ENCODE assay signal across 8 cellular contexts in the genomic region with DNA sequence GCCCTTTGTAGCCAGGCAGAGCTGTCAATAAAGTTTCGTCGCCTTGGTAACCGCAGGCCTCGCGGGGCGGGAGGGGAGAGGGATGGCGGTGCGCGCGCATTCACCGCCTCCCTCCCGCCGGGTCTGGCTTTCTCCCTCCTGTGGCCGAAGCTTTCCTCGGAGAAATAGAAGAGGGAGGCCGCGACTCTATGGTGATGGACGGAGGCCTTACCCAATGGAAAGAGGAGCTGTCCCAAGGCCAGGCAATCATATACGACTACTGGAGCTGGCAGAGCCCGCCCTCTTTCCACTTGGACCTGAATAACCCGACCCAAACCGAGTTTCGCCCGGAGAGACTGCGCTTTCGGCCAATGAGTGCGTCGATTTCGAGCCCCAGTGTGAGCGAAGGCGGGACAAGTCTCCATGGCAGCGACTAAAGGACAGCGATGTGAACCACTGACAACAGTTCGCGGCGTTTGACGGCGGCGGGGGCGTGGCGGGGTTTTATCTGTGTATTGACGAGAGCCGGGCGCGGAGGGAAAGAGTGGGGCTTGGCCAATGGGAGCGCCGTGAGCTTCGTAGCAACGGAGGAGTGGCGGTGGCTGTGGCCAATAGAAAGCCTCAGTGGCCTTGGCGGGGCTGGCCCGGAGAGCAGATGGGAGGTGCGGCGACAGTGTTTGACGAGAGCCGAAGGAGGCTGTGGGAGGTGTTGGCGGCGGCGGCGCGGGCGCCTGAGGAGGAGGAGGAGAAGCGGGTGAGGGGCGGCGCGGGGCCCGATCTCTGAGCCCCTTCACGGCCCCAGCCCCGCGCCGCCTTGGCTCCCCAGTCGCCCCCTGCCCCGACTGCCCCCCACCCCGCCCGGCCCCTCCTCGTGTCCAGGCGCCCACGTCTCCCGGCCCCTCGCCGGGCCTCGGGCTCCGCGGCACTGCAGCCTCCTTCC. TPM values are rescaled to one million over a fixed set of nuclear protein-coding genes. Genes with fewer than 3 reads are reported as not detected.
DNase-seq lines count a peak whose midpoint lies in the region; ATAC-seq and TF ChIP-seq lines count a peak whose summit lies in the region.

A gene (plus strand): TSS at position 652 of the 919 bp plus-strand sequence. CDS start 2,061 bp downstream, outside the sequence.

- H3K36me3 ChIP-seq in DND-41 (ENCODE audit: insufficient read depth, low read length) (peaks cover 30% of the 10 kb centered on the region), Karpas-422 (ENCODE audit: insufficient read depth, low read length) (no peaks in the 10 kb centered on the region), esophagus squamous epithelium (peaks cover 3 to 25% (median 8%) of the 10 kb centered on the region in 3 donors)

- H4K20me1 ChIP-seq in DND-41 (ENCODE audit: insufficient read depth, low read length) = peaks cover 28% of the 10 kb centered on the region
- H4K20me1 ChIP-seq in Karpas-422 (ENCODE audit: insufficient read depth, low read depth, low read length) = 0 out of 2 replicates have a peak, but pooled peaks cover 13% of the 10 kb centered on the region

- 0 to 1% methylated on average over 30 to 47 of the region's 84 CpGs for WGBS in esophagus squamous epithelium, 2 donors

- H3K27ac ChIP-seq in DND-41 (ENCODE audit: low read length) = peak within 1 kb of the TSS; percentile 89
- H3K27ac ChIP-seq in Karpas-422 (ENCODE audit: low read length) = peak within 1 kb of the TSS; percentile 73
- peak within 1 kb of the TSS; percentile 94 to 96 (median 96) for H3K27ac ChIP-seq in esophagus squamous epithelium

- peak; percentile 84 for ATAC-seq in DND-41 (ENCODE audit: insufficient read depth, low read depth)
- peak; percentile 72 for ATAC-seq in GM21825 (IDR thresholded peaks at IDR 0.05; ENCODE audit: unreplicated experiment)

- H3K27me3 ChIP-seq in DND-41 (ENCODE audit: insufficient read depth, low read length, poor library complexity) (no peaks in the 10 kb centered on the region), Karpas-422 (ENCODE audit: low read length) (no peaks in the 10 kb centered on the region), esophagus squamous epithelium (peaks cover 0 to 9% (median 0%) of the 10 kb centered on the region in 4 donors)

- no peaks in the 10 kb centered on the region for H3K9me3 ChIP-seq in DND-41 (ENCODE audit: insufficient read depth, low read length, severe bottlenecking)
- H3K9me3 ChIP-seq in Karpas-422 (ENCODE audit: low read length) = no peaks in the 10 kb centered on the region
- no peaks in the 10 kb centered on the region for H3K9me3 ChIP-seq in esophagus squamous epithelium

- no peaks in the 10 kb centered on the region for H3K9me2 ChIP-seq in Karpas-422 (replicated peaks; ENCODE audit: insufficient read depth, low read length)

- peak within 1 kb of the TSS; percentile 84 to 92 for H3K4me3 ChIP-seq in DND-41 (ENCODE audit: low read depth in 1 of 2, low read length in 2 of 2)
- peak within 1 kb of the TSS; percentile 100 for H3K4me3 ChIP-seq in Karpas-422 (ENCODE audit: low read length)
- peak within 1 kb of the TSS; percentile 65 to 81 (median 74) for H3K4me3 ChIP-seq in esophagus squamous epithelium

- H3K4me1 ChIP-seq in DND-41 (ENCODE audit: insufficient read depth, low read length) (peaks cover 34% of the 10 kb centered on the region), Karpas-422 (ENCODE audit: low read length) (peaks cover 24% of the 10 kb centered on the region), esophagus squamous epithelium (peaks cover 18 to 45% (median 20%) of the 10 kb centered on the region in 3 donors)

- H2AFZ ChIP-seq in DND-41 (ENCODE audit: low read depth, low read length) (peak within 1 kb of the TSS; percentile 62), Karpas-422 (ENCODE audit: low read length) (peak within 1 kb of the TSS; percentile 97)

- intact Hi-C loops in esophagus squamous epithelium (cut with DNase I) = no loop called here

- H3K79me2 ChIP-seq in DND-41 (ENCODE audit: insufficient read depth, low read length) (peaks cover 29% of the 10 kb centered on the region), Karpas-422 (ENCODE audit: low read length) (peaks cover 17% of the 10 kb centered on the region)

- DNase-seq in DND-41 (peak; percentile 100), Karpas-422 (peak; percentile 100), RKO (ENCODE audit: low spot score) (peak; percentile 100), activated T-helper 1 cell treated with Interleukin-2 at 50 U/mL for 16 hours (ENCODE audit: low read depth) (peak; percentile 100), esophagus squamous epithelium (lab: John Stamatoyannopoulos, UW) (peak; percentile 100), myocyte (ENCODE audit: low read depth) (peak; percentile 100)
- peak; percentile 100 for DNase-seq in stimulated activated CD8-positive, alpha-beta memory T cell treated with anti-CD3 and anti-CD28 coated beads, Interleukin-7, amount 100 ng/mL, for 48 hours (ENCODE audit: extremely low read depth in 1 of 2, low read depth in 1 of 2)

- peak in 3 of 4 donors; percentile 94 to 97 (median 95) for TF ChIP-seq POLR2A in esophagus squamous epithelium (IDR thresholded peaks at IDR 0.05)

- peak within 1 kb of the TSS; percentile 93 for H3K9ac ChIP-seq in DND-41 (ENCODE audit: low read depth, low read length)
- H3K9ac ChIP-seq in Karpas-422 (ENCODE audit: low read length) = peak within 1 kb of the TSS; percentile 100

- peak; percentile 36 for TF ChIP-seq CTCF in DND-41 (IDR thresholded peaks at IDR 0.05; ENCODE audit: borderline replicate concordance, extremely low read depth, low read length, poor library complexity, severe bottlenecking)
- TF ChIP-seq CTCF in esophagus squamous epithelium (IDR thresholded peaks at IDR 0.05) = peak in 5 of 6 experiments; percentile 23 to 63 (median 51)

- H3K4me2 ChIP-seq in DND-41 (ENCODE audit: insufficient read depth, low read length) (peak within 1 kb of the TSS; percentile 91), Karpas-422 (ENCODE audit: low read depth, low read length, poor library complexity, severe bottlenecking) (peak within 1 kb of the TSS; percentile 100)

RNA-seq across cellular contexts. Expression of the gene that starts here (rescaled TPM):
- total RNA-seq in Karpas-422 (2014; rRNA removed; shearing (Covaris generic); ENCODE audit: low replicate concordance) = 10.3 and 46.1 TPM in 2 replicates
- total RNA-seq in esophagus squamous epithelium = 1 to 10 TPM; 5.3 to 9.9 (median 8.2) TPM
- total RNA-seq in myocyte = 17.3 and 28.9 TPM in 2 replicates
- 15.4 TPM for polyA plus RNA-seq in myocyte (2012)

Comparison
In these comparisons a context has a peak if more than half of its experiments do, and no peak if none do; other contexts are left out.
1. Peak in every context shown above with its lines: DNase-seq, ATAC-seq, H3K4me3 ChIP-seq and H3K27ac ChIP-seq.